2 cellular contexts compared by ENCODE assay signal in the genomic region with DNA sequence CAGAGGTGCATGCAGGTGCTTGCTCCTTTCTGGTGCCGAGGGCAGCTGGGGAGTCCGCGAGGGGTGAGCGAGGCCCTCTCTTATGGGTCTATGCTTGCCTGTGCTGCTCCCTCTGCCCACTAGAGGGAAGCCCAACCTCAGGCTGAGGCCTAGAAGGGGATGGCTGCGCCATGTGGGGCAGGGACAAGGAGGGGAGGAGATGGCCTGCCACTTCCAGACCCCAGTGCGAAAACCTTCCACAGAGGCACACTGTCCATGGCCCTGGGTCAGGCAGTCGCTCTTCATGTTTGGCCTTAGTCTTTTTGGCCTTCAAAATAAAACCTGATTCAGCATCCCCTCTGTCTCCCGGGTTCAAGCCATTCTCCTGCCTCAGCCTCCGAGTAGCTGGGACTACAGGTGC.
TF ChIP-seq lines count a peak whose summit lies in the region.

No MANE protein-coding gene starts in this region.

TF ChIP-seq in HEK293, 187 proteins besides CTCF, POLR2A, EP300 and RAD21 (continued from another document):
- TF ChIP-seq, protein P1, sequence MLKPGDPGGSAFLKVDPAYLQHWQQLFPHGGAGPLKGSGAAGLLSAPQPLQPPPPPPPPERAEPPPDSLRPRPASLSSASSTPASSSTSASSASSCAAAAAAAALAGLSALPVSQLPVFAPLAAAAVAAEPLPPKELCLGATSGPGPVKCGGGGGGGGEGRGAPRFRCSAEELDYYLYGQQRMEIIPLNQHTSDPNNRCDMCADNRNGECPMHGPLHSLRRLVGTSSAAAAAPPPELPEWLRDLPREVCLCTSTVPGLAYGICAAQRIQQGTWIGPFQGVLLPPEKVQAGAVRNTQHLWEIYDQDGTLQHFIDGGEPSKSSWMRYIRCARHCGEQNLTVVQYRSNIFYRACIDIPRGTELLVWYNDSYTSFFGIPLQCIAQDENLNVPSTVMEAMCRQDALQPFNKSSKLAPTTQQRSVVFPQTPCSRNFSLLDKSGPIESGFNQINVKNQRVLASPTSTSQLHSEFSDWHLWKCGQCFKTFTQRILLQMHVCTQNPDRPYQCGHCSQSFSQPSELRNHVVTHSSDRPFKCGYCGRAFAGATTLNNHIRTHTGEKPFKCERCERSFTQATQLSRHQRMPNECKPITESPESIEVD (tag by site-specific recombination; IDR thresholded peaks at IDR 0.05), result no peak
- TF ChIP-seq GLIS2 (tag by site-specific recombination; IDR thresholded peaks at IDR 0.05) (peak; percentile 88), ZBTB1 (tag by site-specific recombination; IDR thresholded peaks at IDR 0.05) (no peak), ZNF2 (tag by site-specific recombination; IDR thresholded peaks at IDR 0.05) (peak; percentile 67; the same call in 1 of the 2 replicates), ZNF549 (tag by site-specific recombination; IDR thresholded peaks at IDR 0.05) (no peak)
- TF ChIP-seq, protein P2, sequence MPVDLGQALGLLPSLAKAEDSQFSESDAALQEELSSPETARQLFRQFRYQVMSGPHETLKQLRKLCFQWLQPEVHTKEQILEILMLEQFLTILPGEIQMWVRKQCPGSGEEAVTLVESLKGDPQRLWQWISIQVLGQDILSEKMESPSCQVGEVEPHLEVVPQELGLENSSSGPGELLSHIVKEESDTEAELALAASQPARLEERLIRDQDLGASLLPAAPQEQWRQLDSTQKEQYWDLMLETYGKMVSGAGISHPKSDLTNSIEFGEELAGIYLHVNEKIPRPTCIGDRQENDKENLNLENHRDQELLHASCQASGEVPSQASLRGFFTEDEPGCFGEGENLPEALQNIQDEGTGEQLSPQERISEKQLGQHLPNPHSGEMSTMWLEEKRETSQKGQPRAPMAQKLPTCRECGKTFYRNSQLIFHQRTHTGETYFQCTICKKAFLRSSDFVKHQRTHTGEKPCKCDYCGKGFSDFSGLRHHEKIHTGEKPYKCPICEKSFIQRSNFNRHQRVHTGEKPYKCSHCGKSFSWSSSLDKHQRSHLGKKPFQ (tag by site-specific recombination; IDR thresholded peaks at IDR 0.05), result no peak
- TF ChIP-seq, protein P3, sequence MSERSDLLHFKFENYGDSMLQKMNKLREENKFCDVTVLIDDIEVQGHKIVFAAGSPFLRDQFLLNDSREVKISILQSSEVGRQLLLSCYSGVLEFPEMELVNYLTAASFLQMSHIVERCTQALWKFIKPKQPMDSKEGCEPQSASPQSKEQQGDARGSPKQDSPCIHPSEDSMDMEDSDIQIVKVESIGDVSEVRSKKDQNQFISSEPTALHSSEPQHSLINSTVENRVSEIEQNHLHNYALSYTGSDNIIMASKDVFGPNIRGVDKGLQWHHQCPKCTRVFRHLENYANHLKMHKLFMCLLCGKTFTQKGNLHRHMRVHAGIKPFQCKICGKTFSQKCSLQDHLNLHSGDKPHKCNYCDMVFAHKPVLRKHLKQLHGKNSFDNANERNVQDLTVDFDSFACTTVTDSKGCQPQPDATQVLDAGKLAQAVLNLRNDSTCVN (tag by site-specific recombination; optimal IDR thresholded peaks at IDR 0.05), result no peak
- TF ChIP-seq, protein P4, sequence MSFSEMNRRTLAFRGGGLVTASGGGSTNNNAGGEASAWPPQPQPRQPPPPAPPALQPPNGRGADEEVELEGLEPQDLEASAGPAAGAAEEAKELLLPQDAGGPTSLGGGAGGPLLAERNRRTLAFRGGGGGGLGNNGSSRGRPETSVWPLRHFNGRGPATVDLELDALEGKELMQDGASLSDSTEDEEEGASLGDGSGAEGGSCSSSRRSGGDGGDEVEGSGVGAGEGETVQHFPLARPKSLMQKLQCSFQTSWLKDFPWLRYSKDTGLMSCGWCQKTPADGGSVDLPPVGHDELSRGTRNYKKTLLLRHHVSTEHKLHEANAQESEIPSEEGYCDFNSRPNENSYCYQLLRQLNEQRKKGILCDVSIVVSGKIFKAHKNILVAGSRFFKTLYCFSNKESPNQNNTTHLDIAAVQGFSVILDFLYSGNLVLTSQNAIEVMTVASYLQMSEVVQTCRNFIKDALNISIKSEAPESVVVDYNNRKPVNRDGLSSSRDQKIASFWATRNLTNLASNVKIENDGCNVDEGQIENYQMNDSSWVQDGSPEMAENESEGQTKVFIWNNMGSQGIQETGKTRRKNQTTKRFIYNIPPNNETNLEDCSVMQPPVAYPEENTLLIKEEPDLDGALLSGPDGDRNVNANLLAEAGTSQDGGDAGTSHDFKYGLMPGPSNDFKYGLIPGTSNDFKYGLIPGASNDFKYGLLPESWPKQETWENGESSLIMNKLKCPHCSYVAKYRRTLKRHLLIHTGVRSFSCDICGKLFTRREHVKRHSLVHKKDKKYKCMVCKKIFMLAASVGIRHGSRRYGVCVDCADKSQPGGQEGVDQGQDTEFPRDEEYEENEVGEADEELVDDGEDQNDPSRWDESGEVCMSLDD (tag by site-specific recombination; IDR thresholded peaks at IDR 0.05), result no peak

TF ChIP-seq in HepG2, 621 proteins besides CTCF, POLR2A, EP300 and RAD21 (continued from another document and continues in another):
- TF ChIP-seq, protein P5, sequence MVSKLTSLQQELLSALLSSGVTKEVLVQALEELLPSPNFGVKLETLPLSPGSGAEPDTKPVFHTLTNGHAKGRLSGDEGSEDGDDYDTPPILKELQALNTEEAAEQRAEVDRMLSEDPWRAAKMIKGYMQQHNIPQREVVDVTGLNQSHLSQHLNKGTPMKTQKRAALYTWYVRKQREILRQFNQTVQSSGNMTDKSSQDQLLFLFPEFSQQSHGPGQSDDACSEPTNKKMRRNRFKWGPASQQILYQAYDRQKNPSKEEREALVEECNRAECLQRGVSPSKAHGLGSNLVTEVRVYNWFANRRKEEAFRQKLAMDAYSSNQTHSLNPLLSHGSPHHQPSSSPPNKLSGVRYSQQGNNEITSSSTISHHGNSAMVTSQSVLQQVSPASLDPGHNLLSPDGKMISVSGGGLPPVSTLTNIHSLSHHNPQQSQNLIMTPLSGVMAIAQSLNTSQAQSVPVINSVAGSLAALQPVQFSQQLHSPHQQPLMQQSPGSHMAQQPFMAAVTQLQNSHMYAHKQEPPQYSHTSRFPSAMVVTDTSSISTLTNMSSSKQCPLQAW (CRISPR knock-in tag; IDR thresholded peaks at IDR 0.05), result no peak; the same call in 1 of the 2 replicates
- TF ChIP-seq ZNF564 (CRISPR knock-in tag; IDR thresholded peaks at IDR 0.05) (no peak), ZNF274 (CRISPR knock-in tag; IDR thresholded peaks at IDR 0.05) (no peak), STAG1 (CRISPR knock-in tag; IDR thresholded peaks at IDR 0.05) (peak; percentile 65), NR2F1 (CRISPR knock-in tag; IDR thresholded peaks at IDR 0.05) (no peak), SAP130 (CRISPR knock-in tag; IDR thresholded peaks at IDR 0.05; ENCODE audit: low read depth) (peak; percentile 34; the same call in 1 of the 2 replicates), ATF1 (CRISPR knock-in tag; IDR thresholded peaks at IDR 0.05) (no peak), BRD4 (CRISPR knock-in tag; IDR thresholded peaks at IDR 0.05) (no peak), LCORL (IDR thresholded peaks at IDR 0.05) (no peak), LCORL (CRISPR knock-in tag; IDR thresholded peaks at IDR 0.05) (no peak), SALL1 (CRISPR knock-in tag; IDR thresholded peaks at IDR 0.05) (peak; percentile 33; the same call in 1 of the 2 replicates), SMC3 (IDR thresholded peaks at IDR 0.05; ENCODE audit: low read length) (peak; percentile 47; the same call in 1 of the 2 replicates), ZC3H13 (CRISPR knock-in tag; IDR thresholded peaks at IDR 0.05) (no peak), FOXO1 (CRISPR knock-in tag; IDR thresholded peaks at IDR 0.05) (no peak), ERF (CRISPR knock-in tag; IDR thresholded peaks at IDR 0.05) (0 out of 2 replicates have a peak, but pooled peaks have one; percentile 34), HNRNPUL1 (IDR thresholded peaks at IDR 0.05; ENCODE audit: low read depth, low read length) (no peak), IRF2 (CRISPR knock-in tag; IDR thresholded peaks at IDR 0.05) (peak; percentile 44; the same call in 1 of the 2 replicates), AGO2 (optimal IDR thresholded peaks at IDR 0.05; ENCODE audit: low read depth, low read length) (peak; percentile 64), MLLT10 (CRISPR knock-in tag; IDR thresholded peaks at IDR 0.05) (no peak), NFKB2 (CRISPR knock-in tag; IDR thresholded peaks at IDR 0.05; ENCODE audit: borderline replicate concordance) (0 out of 2 replicates have a peak, but pooled peaks have one; percentile 23), FOXK2 (IDR thresholded peaks at IDR 0.05) (no peak)
- TF ChIP-seq, protein P6, sequence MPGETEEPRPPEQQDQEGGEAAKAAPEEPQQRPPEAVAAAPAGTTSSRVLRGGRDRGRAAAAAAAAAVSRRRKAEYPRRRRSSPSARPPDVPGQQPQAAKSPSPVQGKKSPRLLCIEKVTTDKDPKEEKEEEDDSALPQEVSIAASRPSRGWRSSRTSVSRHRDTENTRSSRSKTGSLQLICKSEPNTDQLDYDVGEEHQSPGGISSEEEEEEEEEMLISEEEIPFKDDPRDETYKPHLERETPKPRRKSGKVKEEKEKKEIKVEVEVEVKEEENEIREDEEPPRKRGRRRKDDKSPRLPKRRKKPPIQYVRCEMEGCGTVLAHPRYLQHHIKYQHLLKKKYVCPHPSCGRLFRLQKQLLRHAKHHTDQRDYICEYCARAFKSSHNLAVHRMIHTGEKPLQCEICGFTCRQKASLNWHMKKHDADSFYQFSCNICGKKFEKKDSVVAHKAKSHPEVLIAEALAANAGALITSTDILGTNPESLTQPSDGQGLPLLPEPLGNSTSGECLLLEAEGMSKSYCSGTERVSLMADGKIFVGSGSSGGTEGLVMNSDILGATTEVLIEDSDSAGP (CRISPR knock-in tag; IDR thresholded peaks at IDR 0.05; ENCODE audit: borderline replicate concordance), result 0 out of 2 replicates have a peak, but pooled peaks have one; percentile 33
- TF ChIP-seq, protein P7, sequence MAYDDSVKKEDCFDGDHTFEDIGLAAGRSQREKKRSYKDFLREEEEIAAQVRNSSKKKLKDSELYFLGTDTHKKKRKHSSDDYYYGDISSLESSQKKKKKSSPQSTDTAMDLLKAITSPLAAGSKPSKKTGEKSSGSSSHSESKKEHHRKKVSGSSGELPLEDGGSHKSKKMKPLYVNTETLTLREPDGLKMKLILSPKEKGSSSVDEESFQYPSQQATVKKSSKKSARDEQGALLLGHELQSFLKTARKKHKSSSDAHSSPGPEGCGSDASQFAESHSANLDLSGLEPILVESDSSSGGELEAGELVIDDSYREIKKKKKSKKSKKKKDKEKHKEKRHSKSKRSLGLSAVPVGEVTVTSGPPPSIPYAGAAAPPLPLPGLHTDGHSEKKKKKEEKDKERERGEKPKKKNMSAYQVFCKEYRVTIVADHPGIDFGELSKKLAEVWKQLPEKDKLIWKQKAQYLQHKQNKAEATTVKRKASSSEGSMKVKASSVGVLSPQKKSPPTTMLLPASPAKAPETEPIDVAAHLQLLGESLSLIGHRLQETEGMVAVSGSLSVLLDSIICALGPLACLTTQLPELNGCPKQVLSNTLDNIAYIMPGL (CRISPR knock-in tag; IDR thresholded peaks at IDR 0.05; ENCODE audit: borderline replicate concordance in 1 of 2, low read depth in 1 of 2), result 0 out of 4 replicates have a peak, but pooled peaks of 1 of the 2 experiments have one; percentile 27
- TF ChIP-seq, protein P4 (CRISPR knock-in tag; IDR thresholded peaks at IDR 0.05; ENCODE audit: borderline replicate concordance), result no peak
- TF ChIP-seq, protein P8, sequence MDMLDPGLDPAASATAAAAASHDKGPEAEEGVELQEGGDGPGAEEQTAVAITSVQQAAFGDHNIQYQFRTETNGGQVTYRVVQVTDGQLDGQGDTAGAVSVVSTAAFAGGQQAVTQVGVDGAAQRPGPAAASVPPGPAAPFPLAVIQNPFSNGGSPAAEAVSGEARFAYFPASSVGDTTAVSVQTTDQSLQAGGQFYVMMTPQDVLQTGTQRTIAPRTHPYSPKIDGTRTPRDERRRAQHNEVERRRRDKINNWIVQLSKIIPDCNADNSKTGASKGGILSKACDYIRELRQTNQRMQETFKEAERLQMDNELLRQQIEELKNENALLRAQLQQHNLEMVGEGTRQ (IDR thresholded peaks at IDR 0.05; ENCODE audit: low read depth, low read length), result no peak
- TF ChIP-seq, protein P8 (CRISPR knock-in tag; IDR thresholded peaks at IDR 0.05; ENCODE audit: borderline replicate concordance), result no peak
- TF ChIP-seq, protein P9, sequence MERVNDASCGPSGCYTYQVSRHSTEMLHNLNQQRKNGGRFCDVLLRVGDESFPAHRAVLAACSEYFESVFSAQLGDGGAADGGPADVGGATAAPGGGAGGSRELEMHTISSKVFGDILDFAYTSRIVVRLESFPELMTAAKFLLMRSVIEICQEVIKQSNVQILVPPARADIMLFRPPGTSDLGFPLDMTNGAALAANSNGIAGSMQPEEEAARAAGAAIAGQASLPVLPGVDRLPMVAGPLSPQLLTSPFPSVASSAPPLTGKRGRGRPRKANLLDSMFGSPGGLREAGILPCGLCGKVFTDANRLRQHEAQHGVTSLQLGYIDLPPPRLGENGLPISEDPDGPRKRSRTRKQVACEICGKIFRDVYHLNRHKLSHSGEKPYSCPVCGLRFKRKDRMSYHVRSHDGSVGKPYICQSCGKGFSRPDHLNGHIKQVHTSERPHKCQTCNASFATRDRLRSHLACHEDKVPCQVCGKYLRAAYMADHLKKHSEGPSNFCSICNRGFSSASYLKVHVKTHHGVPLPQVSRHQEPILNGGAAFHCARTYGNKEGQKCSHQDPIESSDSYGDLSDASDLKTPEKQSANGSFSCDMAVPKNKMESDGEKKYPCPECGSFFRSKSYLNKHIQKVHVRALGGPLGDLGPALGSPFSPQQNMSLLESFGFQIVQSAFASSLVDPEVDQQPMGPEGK (CRISPR knock-in tag; IDR thresholded peaks at IDR 0.05), result peak; percentile 36; the same call in 1 of the 2 replicates
